In the genomic region with DNA sequence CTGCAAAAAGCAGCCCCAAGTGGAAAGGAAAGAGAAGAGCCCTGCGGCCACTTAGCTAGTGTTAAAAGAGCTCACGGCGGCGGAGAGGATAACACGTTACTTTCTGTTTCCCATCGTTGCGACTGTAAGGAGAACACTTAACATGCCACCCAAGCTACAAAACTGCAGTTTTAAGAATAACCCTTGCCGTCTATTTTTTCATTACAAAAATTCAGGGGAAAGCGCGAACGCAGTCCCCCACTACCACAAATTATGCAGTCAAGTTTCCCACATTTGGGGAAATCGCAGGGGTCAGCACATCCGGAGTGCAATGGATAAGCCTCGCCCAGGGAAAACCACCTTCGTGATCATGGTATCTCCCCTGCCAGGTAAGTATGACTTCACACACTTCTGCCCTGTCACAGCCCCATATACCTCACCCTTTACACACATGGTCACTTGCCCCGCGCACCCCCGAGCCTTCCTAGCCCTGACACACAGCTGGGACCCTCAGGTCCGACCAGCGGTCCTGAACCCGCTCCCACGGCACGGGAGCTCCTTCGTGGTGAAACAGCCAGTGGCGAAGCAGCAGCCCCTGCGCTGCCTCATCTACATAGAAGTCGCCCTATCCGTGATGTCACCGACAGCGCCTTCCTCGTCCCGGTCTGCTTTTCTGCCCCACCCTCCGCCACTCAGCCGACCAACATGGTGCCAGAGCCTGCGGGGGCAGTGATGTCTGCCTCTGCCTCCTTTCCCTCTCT, we compare ENCODE assay signal across 8 cellular contexts. TPM values are rescaled to one million over a fixed set of nuclear protein-coding genes. Genes with fewer than 3 reads are reported as not detected.
DNase-seq lines count a peak whose midpoint lies in the region; ATAC-seq, FAIRE-seq and TF ChIP-seq lines count a peak whose summit lies in the region.
"Not testable (repeated sequence)": the region's sequence is repeated elsewhere in the genome, so short reads cannot be mapped to it uniquely, and the experiment has no call there.

No MANE protein-coding gene starts in this region.

- in situ Hi-C loops in mammary epithelial cell (cut with MboI; ENCODE audit: low sequenced_read_pairs in 2 of 2), result not testable (repeated sequence)

- peak overlapping the region; percentile 79 for H3K27ac ChIP-seq in mammary epithelial cell (ENCODE audit: insufficient read depth, low read depth, low read length)
- not testable (repeated sequence) for H3K27ac ChIP-seq in kidney (ENCODE audit: low read depth in 2 of 2, low read length in 2 of 2)

- peak; percentile 85 for ATAC-seq in GM19023 (IDR thresholded peaks at IDR 0.05; ENCODE audit: unreplicated experiment)
- ATAC-seq in HG03108 (IDR thresholded peaks at IDR 0.05; ENCODE audit: unreplicated experiment), result peak; percentile 92

- BruUV-seq in mammary epithelial cell (replicated peaks; lab: Mats Ljungman, UMichigan), result TSS peak; percentile 98

- H3K4me1 ChIP-seq in mammary epithelial cell (ENCODE audit: insufficient read depth, low read length); kidney (ENCODE audit: control insufficient read depth in 1 of 2, insufficient read depth in 1 of 2, low read depth in 1 of 2, low read length in 2 of 2): not testable (repeated sequence)

- not testable (repeated sequence) for H3K27me3 ChIP-seq in mammary epithelial cell (ENCODE audit: insufficient read depth, low read length)

- H2AFZ ChIP-seq in mammary epithelial cell (ENCODE audit: low read depth, low read length), result peak overlapping the region; percentile 68

- not testable (repeated sequence) for H4K20me1 ChIP-seq in mammary epithelial cell (ENCODE audit: insufficient read depth, low read length)

- CTCF ChIA-PET in mammary epithelial cell (lab: Charles Lee; ENCODE audit: low non-redundant PET), result not testable (repeated sequence)

- H3K4me3 ChIP-seq in mammary epithelial cell (replicated peaks in 1 of 3; ENCODE audit: insufficient read depth in 1 of 3, low read depth in 2 of 3, low read length in 3 of 3), result peak overlapping the region in 1 of 3 experiments; percentile 25
- H3K4me3 ChIP-seq in kidney (ENCODE audit: low read length in 2 of 2), result peak overlapping the region; percentile 56 to 63

- not testable (repeated sequence) for FAIRE-seq in kidney (lab: Jason Lieb, UNC)

- H3K9me3 ChIP-seq in mammary epithelial cell (replicated peaks; ENCODE audit: insufficient read depth, low read length); kidney (ENCODE audit: control insufficient read depth in 1 of 2, low read length in 2 of 2): not testable (repeated sequence)

- not testable (repeated sequence) for TF ChIP-seq CTCF in mammary epithelial cell (conservative IDR thresholded peaks at IDR 0.05 in 1 of 2, IDR thresholded peaks at IDR 0.05 in 1 of 2; ENCODE audit: extremely low read depth in 1 of 2, insufficient read depth in 1 of 2, low read depth in 1 of 2, low read length in 2 of 2); kidney (IDR thresholded peaks at IDR 0.05; ENCODE audit: borderline replicate concordance, extremely low read depth, insufficient read depth)

- intact Hi-C loops in mammary epithelial cell (cut with micrococcal nuclease); kidney (cut with DNase I): not testable (repeated sequence)

- DNase-seq in AG08395 (ENCODE audit: low spot score), result peak; percentile 18
- DNase-seq in NCI-H2227 (lab: John Stamatoyannopoulos, UW; ENCODE audit: unreplicated experiment), result peak; percentile 64
- peak; percentile 16 to 69 (median 48) for DNase-seq in activated CD4-positive, CD25-positive, alpha-beta regulatory T cell (lab: John Stamatoyannopoulos, UW)
- DNase-seq in mammary epithelial cell, result peak; percentile 100
- peak; percentile 77 for DNase-seq in kidney
- peak; percentile 68 to 91 (median 73) for DNase-seq in stimulated activated CD4-positive, alpha-beta T cell treated with anti-CD3 and anti-CD28 coated beads, Interleukin-12 subunit alpha, Interleukin-12 subunit beta, amount 100 ng/mL, for 48 hours (ENCODE audit: low read depth in 2 of 3, low spot score in 1 of 3)

- not testable (repeated sequence) for H3K36me3 ChIP-seq in mammary epithelial cell (ENCODE audit: insufficient read depth, low read length); kidney (ENCODE audit: control insufficient read depth in 1 of 2, insufficient read depth in 2 of 2, low read length in 2 of 2)

- peak overlapping the region; percentile 37 for H3K9ac ChIP-seq in mammary epithelial cell (ENCODE audit: insufficient read depth, low read length)
- not testable (repeated sequence) for H3K9ac ChIP-seq in kidney (ENCODE audit: low read length in 2 of 2)

- H3K79me2 ChIP-seq in mammary epithelial cell (ENCODE audit: insufficient read depth, low read length), result not testable (repeated sequence)

- H3K4me2 ChIP-seq in mammary epithelial cell (ENCODE audit: insufficient read depth, low read depth, low read length), result peak overlapping the region; percentile 30

- dilution Hi-C loops in mammary epithelial cell (cut with HindIII; ENCODE audit: low sequenced_read_pairs), result not testable (repeated sequence)

- under 1% methylated on average over 14 of the region's 35 CpGs for WGBS in mammary epithelial cell (ENCODE audit: low coverage, missing lambda C conversion rate)

RNA-seq across cellular contexts. Expression of a gene that starts 40.2 kb away (rescaled TPM):
- 10 to 100 TPM in 1 of 2 donors, 1 to 10 TPM in 1; 2.7 to 10.7 TPM for total RNA-seq in mammary epithelial cell
- polyA plus RNA-seq in mammary epithelial cell, result 3.9 TPM
- polyA minus RNA-seq in mammary epithelial cell, result 7.4 TPM
- 3.8 TPM for total RNA-seq in kidney
- 0.69 TPM for polyA plus RNA-seq in kidney (ENCODE audit: insufficient read depth, low read depth, low replicate concordance)

Comparison
In these comparisons a context has a peak if more than half of its experiments do, and no peak if none do; other contexts are left out.
1. DNase-seq: peak in every context shown above with its lines; median percentile 100 in mammary epithelial cell; 77 in kidney; 73 in stimulated activated CD4-positive, alpha-beta T cell treated with anti-CD3 and anti-CD28 coated beads, Interleukin-12 subunit alpha, Interleukin-12 subunit beta, amount 100 ng/mL, for 48 hours; 64 in NCI-H2227; 48 in activated CD4-positive, CD25-positive, alpha-beta regulatory T cell; 18 in AG08395.